In genomic region chr2:118856978-118857676, GRCh38 we compare ENCODE assay signal across 1 cellular context.
TF ChIP-seq lines count a peak whose summit lies in the region.

No MANE protein-coding gene starts in this region.

TF ChIP-seq in SK-N-SH treated with all-trans-retinoic acid at 6 μM for 48 hours, 23 proteins besides CTCF, POLR2A, EP300 and RAD21 (continued from another document):
- TF ChIP-seq ZC3H10 (CRISPR knock-in tag; IDR thresholded peaks at IDR 0.05), result no peak
- no peak for TF ChIP-seq ISL1 (CRISPR knock-in tag; IDR thresholded peaks at IDR 0.05)
- TF ChIP-seq CSRNP3 (CRISPR knock-in tag; IDR thresholded peaks at IDR 0.05), result no peak
- no peak for TF ChIP-seq CSDC2 (CRISPR knock-in tag; IDR thresholded peaks at IDR 0.05)
- TF ChIP-seq TOX (CRISPR knock-in tag; IDR thresholded peaks at IDR 0.05; ENCODE audit: borderline replicate concordance), result no peak
- TF ChIP-seq BACH2 (CRISPR knock-in tag; IDR thresholded peaks at IDR 0.05; ENCODE audit: borderline replicate concordance), result no peak
